In the genomic region with DNA sequence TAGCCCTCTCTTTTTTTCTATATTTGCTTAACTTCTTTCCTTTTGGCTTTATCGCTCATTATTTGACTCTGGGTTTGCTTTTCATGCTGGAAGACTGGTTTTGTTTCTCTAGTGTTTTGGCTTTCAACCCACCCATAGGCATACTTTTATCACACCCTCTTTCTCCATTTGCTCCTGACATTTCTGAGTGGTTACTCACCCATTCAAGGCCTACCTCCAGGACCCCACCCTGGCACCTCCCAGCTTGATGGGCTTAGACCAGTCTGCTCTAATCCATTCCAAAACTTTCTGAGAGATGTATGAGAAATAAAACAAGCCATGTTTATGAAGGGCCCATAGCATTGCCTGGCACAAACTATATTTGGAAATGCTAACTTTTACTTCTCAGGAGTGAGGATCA, we compare ENCODE assay signal across 21 cellular contexts. TPM values are rescaled to one million over a fixed set of nuclear protein-coding genes. Genes with fewer than 3 reads are reported as not detected.
"Had no signal": no experiment of that assay in that cellular context is flagged by ENCODE, and none has a peak within 500 bp of the region (broad histone marks: within the 10 kb centered on the region; RNA-seq: fewer than 3 reads in every experiment).

No MANE protein-coding gene starts in this region.

- DNase-seq: activated CD4-positive, alpha-beta T cell treated with anti-CD3 and anti-CD28 coated beads, Interleukin-2, amount 50 U/mL, for 1 hour; activated CD8-positive, alpha-beta memory T cell treated with anti-CD3 and anti-CD28 coated beads for 24 hours; activated naive CD8-positive, alpha-beta T cell treated with anti-CD3 and anti-CD28 coated beads for 36 hours; anterior cingulate cortex; dorsolateral prefrontal cortex; endodermal cell; immature natural killer cell; naive B cell; ovary; stimulated activated CD4-positive, alpha-beta T cell treated with anti-CD3 and anti-CD28 coated beads, Interleukin-2, amount 100 ng/mL, for 48 hours; substantia nigra; T-cell; T1000 had no signal

- H3K36me3 Mint-ChIP-seq: activated naive CD8-positive, alpha-beta T cell treated with anti-CD3 and anti-CD28 coated beads for 36 hours; immature natural killer cell; naive B cell; neural progenitor cell; stimulated activated memory B cell treated with anti-CD40 and anti-IgM and Interleukin-4, amounts not matched to agents 10 μg/mL and 1 μg/mL and 100 μg/mL, for 72 hours; T-cell; type B pancreatic cell had no signal

- H3K4me2 ChIP-seq: neural progenitor cell had no signal

- ATAC-seq: activated CD4-positive, CD25-positive, alpha-beta regulatory T cell treated with anti-CD3 and anti-CD28 coated beads, Interleukin-2, amount 50 U/mL, for 24 hours; stimulated activated memory B cell treated with anti-CD40 and anti-IgM and Interleukin-4, amounts not matched to agents 10 μg/mL and 1 μg/mL and 100 μg/mL, for 72 hours; T-cell had no signal

- H3K9me3 ChIP-seq: ovary had no signal

- H2AFZ ChIP-seq: neural progenitor cell had no signal

- H3K4me3 ChIP-seq: dorsolateral prefrontal cortex, neural progenitor cell, ovary, SK-N-MC had no signal

- H3K27me3 ChIP-seq: neural progenitor cell, ovary had no signal

- H3K27ac Mint-ChIP-seq: activated naive CD8-positive, alpha-beta T cell treated with anti-CD3 and anti-CD28 coated beads for 36 hours; endodermal cell; immature natural killer cell; naive B cell; neural progenitor cell; stimulated activated memory B cell treated with anti-CD40 and anti-IgM and Interleukin-4, amounts not matched to agents 10 μg/mL and 1 μg/mL and 100 μg/mL, for 72 hours; T-cell; type B pancreatic cell had no signal

- H3K9ac ChIP-seq: neural progenitor cell had no signal

- H3K4me1 ChIP-seq: neural progenitor cell had no signal

- H3K4me3 Mint-ChIP-seq: activated naive CD8-positive, alpha-beta T cell treated with anti-CD3 and anti-CD28 coated beads for 36 hours; endodermal cell; immature natural killer cell; naive B cell; neural progenitor cell; stimulated activated memory B cell treated with anti-CD40 and anti-IgM and Interleukin-4, amounts not matched to agents 10 μg/mL and 1 μg/mL and 100 μg/mL, for 72 hours; T-cell; type B pancreatic cell had no signal

- H3K9me3 Mint-ChIP-seq: endodermal cell, neural progenitor cell, type B pancreatic cell had no signal

- H3K36me3 ChIP-seq: neural progenitor cell, ovary had no signal

- H3K27ac ChIP-seq: neural progenitor cell, ovary, SK-N-MC had no signal

- H3K4me1 Mint-ChIP-seq: activated naive CD8-positive, alpha-beta T cell treated with anti-CD3 and anti-CD28 coated beads for 36 hours; endodermal cell; immature natural killer cell; naive B cell; neural progenitor cell; stimulated activated memory B cell treated with anti-CD40 and anti-IgM and Interleukin-4, amounts not matched to agents 10 μg/mL and 1 μg/mL and 100 μg/mL, for 72 hours; T-cell had no signal

- H3K27me3 Mint-ChIP-seq: activated naive CD8-positive, alpha-beta T cell treated with anti-CD3 and anti-CD28 coated beads for 36 hours; naive B cell; stimulated activated memory B cell treated with anti-CD40 and anti-IgM and Interleukin-4, amounts not matched to agents 10 μg/mL and 1 μg/mL and 100 μg/mL, for 72 hours; T-cell; type B pancreatic cell had no signal

RNA-seq across cellular contexts. Expression of gene C6, which starts 18.1 kb away (rescaled TPM):
- total RNA-seq: activated naive CD8-positive, alpha-beta T cell treated with anti-CD3 and anti-CD28 coated beads for 36 hours; chondrocyte; mononuclear cell; pulmonary artery endothelial cell had no signal
- polyA plus RNA-seq: immature natural killer cell had no signal
